In genomic region chr2:50957880-50958279, GRCh38 we compare ENCODE assay signal across 25 cellular contexts.
A peak's percentile ranks its signal among the peaks of the same experiment; 100 is the strongest.
DNase-seq lines count a peak whose midpoint lies in the region; ATAC-seq, FAIRE-seq and TF ChIP-seq lines count a peak whose summit lies in the region.
"Had no signal": no experiment of that assay in that cellular context is flagged by ENCODE, and none has a peak within 500 bp of the region (broad histone marks: within the 10 kb centered on the region; RNA-seq: fewer than 3 reads in every experiment).

No MANE protein-coding gene starts in this region.

- H3K9me1 ChIP-seq in IMR-90 (ENCODE audit: insufficient read depth, low read length), result no peaks in the 10 kb centered on the region

- H3K36me3 Mint-ChIP-seq in CD4-positive, alpha-beta memory T cell, result no peaks in the 10 kb centered on the region
- H3K36me3 Mint-ChIP-seq: CD4-positive, CD25-positive, alpha-beta regulatory T cell; naive B cell had no signal

- no peak for TF ChIP-seq POLR2A in IMR-90 (IDR thresholded peaks at IDR 0.05; ENCODE audit: low read depth, low read length)

- H2BK15ac ChIP-seq in IMR-90 (ENCODE audit: low read depth, low read length), result no peak overlapping the region

- CTCF ChIA-PET in IMR-90 (lab: Yijun Ruan, JAX), result no interaction called here
- CTCF ChIA-PET in CD4-positive, alpha-beta memory T cell (lab: Charles Lee; ENCODE audit: partially characterized antibody), result no interaction called here

- H3K27me3 ChIP-seq in IMR-90 (ENCODE audit: control insufficient read depth, insufficient read depth, low read length), result no peaks in the 10 kb centered on the region
- no peaks in the 10 kb centered on the region for H3K27me3 ChIP-seq in pancreas
- H3K27me3 ChIP-seq in CD4-positive, alpha-beta memory T cell (ENCODE audit: insufficient read depth, low read length), result no peaks in the 10 kb centered on the region
- H3K27me3 ChIP-seq: right atrium auricular region, suprapubic skin, uterus had no signal

- no peak overlapping the region for H3K14ac ChIP-seq in IMR-90 (replicated peaks; ENCODE audit: low read depth, low read length)

- no TSS peak for BruUV-seq in IMR-90 (replicated peaks; lab: Mats Ljungman, UMichigan)

- no peak overlapping the region for H2BK20ac ChIP-seq in IMR-90 (ENCODE audit: low read depth, low read length)

- H3K4ac ChIP-seq in IMR-90 (ENCODE audit: low read depth, low read length), result no peak overlapping the region

- ATAC-seq in IMR-90 (ENCODE audit: low read depth) (peak; percentile 37; the same call in 1 of the 2 replicates), pancreas (no peak), GM21576 (IDR thresholded peaks at IDR 0.05; ENCODE audit: unreplicated experiment) (no peak)
- ATAC-seq: activated T-cell treated with anti-CD3 and anti-CD28 coated beads, Interleukin-2, amount 50 U/mL, for 4 hours had no signal

- H2BK5ac ChIP-seq in IMR-90 (ENCODE audit: low read depth, low read length, poor library complexity, severe bottlenecking), result no peak overlapping the region

- peak overlapping the region; percentile 12; the same call in 1 of the 2 replicates for H3K18ac ChIP-seq in IMR-90 (ENCODE audit: low read depth, low read length)

- dilution Hi-C loops in IMR-90 (cut with HindIII; ENCODE audit: low sequenced_read_pairs, unreplicated experiment), result no loop called here

- no peak overlapping the region; the same call in 1 of the 2 replicates for H4K5ac ChIP-seq in IMR-90 (ENCODE audit: low read depth, low read length)

- H3K56ac ChIP-seq in IMR-90 (ENCODE audit: extremely low read depth, insufficient read depth, low read length), result no peak overlapping the region

- no peak overlapping the region for H4K8ac ChIP-seq in IMR-90 (ENCODE audit: low read depth in 2 of 2, low read length in 2 of 2)

- H3K9ac ChIP-seq in IMR-90 (ENCODE audit: low read depth, low read length), result no peak overlapping the region

- no peak overlapping the region for H3K4me3 Mint-ChIP-seq in CD4-positive, alpha-beta memory T cell
- H3K4me3 Mint-ChIP-seq: activated T-cell treated with anti-CD3 and anti-CD28 coated beads, Interleukin-2, amount 50 U/mL, for 4 hours; CD4-positive, CD25-positive, alpha-beta regulatory T cell; naive B cell had no signal

- no peak overlapping the region for H2AK9ac ChIP-seq in IMR-90 (replicated peaks; ENCODE audit: low read depth, low read length, poor library complexity)

- H3K9me3 Mint-ChIP-seq in CD4-positive, alpha-beta memory T cell, result peaks cover 0 to 10% (median 3%) of the 10 kb centered on the region in 8 donors

- peak overlapping the region; percentile 35; the same call in 1 of the 2 replicates for H3K4me3 ChIP-seq in IMR-90 (ENCODE audit: insufficient read depth, low read depth, low read length)
- no peak overlapping the region for H3K4me3 ChIP-seq in astrocyte of the spinal cord (ENCODE audit: low read depth, low read length)
- H3K4me3 ChIP-seq in skeletal muscle cell (ENCODE audit: low read depth, low read length), result no peak overlapping the region
- H3K4me3 ChIP-seq in pancreas, result no peak overlapping the region
- no peak overlapping the region for H3K4me3 ChIP-seq in CD4-positive, alpha-beta memory T cell (ENCODE audit: low read length in 2 of 2)
- H3K4me3 ChIP-seq: HAP-1, right atrium auricular region, suprapubic skin, uterus had no signal

- no peaks in the 10 kb centered on the region for H3K36me3 ChIP-seq in IMR-90 (ENCODE audit: control insufficient read depth, insufficient read depth, low read length)
- no peaks in the 10 kb centered on the region for H3K36me3 ChIP-seq in pancreas
- H3K36me3 ChIP-seq in CD4-positive, alpha-beta memory T cell (ENCODE audit: insufficient read depth, low read length), result no peaks in the 10 kb centered on the region
- H3K36me3 ChIP-seq: HAP-1, right atrium auricular region, suprapubic skin, uterus had no signal

- TF ChIP-seq CTCF in IMR-90 (conservative IDR thresholded peaks at IDR 0.05; ENCODE audit: low read depth, low read length), result no peak
- no peak for TF ChIP-seq CTCF in astrocyte of the spinal cord (IDR thresholded peaks at IDR 0.05; ENCODE audit: low read depth, low read length)
- no peak for TF ChIP-seq CTCF in pancreas (IDR thresholded peaks at IDR 0.05)

- no peak overlapping the region for H2AFZ ChIP-seq in IMR-90 (replicated peaks; ENCODE audit: low read length, poor library complexity)

- no CpG with 5 or more reads among the region's 3 CpGs for WGBS in IMR-90 (ENCODE audit: extremely low coverage in 2 of 2, insufficient read length in 1 of 2), 2 experiments
- 71 to 82% methylated on average over 3 of the region's 3 CpGs for WGBS in pancreas, 2 donors

- H3K9me3 ChIP-seq in IMR-90 (ENCODE audit: control insufficient read depth, insufficient read depth, low read length) (no peaks in the 10 kb centered on the region), pancreas (no peaks in the 10 kb centered on the region)
- no peaks in the 10 kb centered on the region for H3K9me3 ChIP-seq in CD4-positive, alpha-beta memory T cell (ENCODE audit: control insufficient read depth in 1 of 2, low read length in 2 of 2)
- H3K9me3 ChIP-seq: HAP-1, right atrium auricular region, suprapubic skin, uterus had no signal

- no peaks in the 10 kb centered on the region for H3K4me1 Mint-ChIP-seq in CD4-positive, alpha-beta memory T cell
- H3K4me1 Mint-ChIP-seq: naive B cell had no signal

- H3K79me1 ChIP-seq in IMR-90 (ENCODE audit: low read depth in 1 of 2, low read length in 2 of 2), result no peaks in the 10 kb centered on the region

- H2AK5ac ChIP-seq in IMR-90 (ENCODE audit: low read depth, low read length), result no peak overlapping the region

- TF ChIP-seq RAD21 in IMR-90 (IDR thresholded peaks at IDR 0.05; ENCODE audit: low read length), result no peak

- H3K4me1 ChIP-seq in IMR-90 (ENCODE audit: control insufficient read depth, insufficient read depth, low read length) (no peaks in the 10 kb centered on the region), pancreas (no peaks in the 10 kb centered on the region)
- no peaks in the 10 kb centered on the region for H3K4me1 ChIP-seq in CD4-positive, alpha-beta memory T cell (ENCODE audit: insufficient read depth, low read length)
- H3K4me1 ChIP-seq: HAP-1, right atrium auricular region, suprapubic skin, uterus had no signal

- no peak overlapping the region for H2BK120ac ChIP-seq in IMR-90 (ENCODE audit: low read depth, low read length)

- in situ Hi-C loops in IMR-90 (cut with MboI; ENCODE audit: low sequenced_read_pairs) (no loop called here), astrocyte of the spinal cord (cut with HindIII; ENCODE audit: low sequenced_read_pairs) (no loop called here)

- no peaks in the 10 kb centered on the region for H4K20me1 ChIP-seq in IMR-90 (ENCODE audit: insufficient read depth, low read length)

- H3K23ac ChIP-seq in IMR-90 (ENCODE audit: low read depth, low read length), result no peak overlapping the region

- FAIRE-seq in pancreas (lab: Jason Lieb, UNC) (no peak), RCC 7860 (lab: Jason Lieb, UNC) (no peak)
- FAIRE-seq: G401.6 had no signal

- peak overlapping the region; percentile 87; the same call in 1 of the 2 replicates for H3K4me2 ChIP-seq in IMR-90 (ENCODE audit: low read depth, low read length)

- POLR2A ChIA-PET in IMR-90 (lab: Charles Lee; ENCODE audit: unreplicated experiment), result no interaction called here
- POLR2A ChIA-PET in CD4-positive, alpha-beta memory T cell (lab: Charles Lee; ENCODE audit: partially characterized antibody), result no interaction called here

- H4K91ac ChIP-seq in IMR-90 (ENCODE audit: insufficient read depth, low read depth, low read length), result no peak overlapping the region

- no peak overlapping the region for H3K27ac Mint-ChIP-seq in CD4-positive, alpha-beta memory T cell
- H3K27ac Mint-ChIP-seq: CD4-positive, CD25-positive, alpha-beta regulatory T cell; naive B cell had no signal

- peak; percentile 37 for DNase-seq in IMR-90
- DNase-seq in astrocyte of the spinal cord (ENCODE audit: low read depth, low spot score), result peak; percentile 20
- DNase-seq in fibroblast of peridontal ligament (ENCODE audit: extremely low read depth), result peak; percentile 79
- peak; percentile 56 for DNase-seq in skeletal muscle cell (ENCODE audit: low read depth)
- no peak for DNase-seq in pancreas
- no peak for DNase-seq in CD4-positive, alpha-beta memory T cell
- DNase-seq in RCC 7860 (ENCODE audit: low spot score), result no peak
- DNase-seq: activated CD4-positive, CD25-positive, alpha-beta regulatory T cell treated with anti-CD3 and anti-CD28 coated beads, Interleukin-2, amount 50 U/mL, for 72 hours; activated CD8-positive, alpha-beta memory T cell treated with anti-CD3 and anti-CD28 coated beads for 24 hours; activated naive CD4-positive, alpha-beta T cell treated with Interleukin-2 at 50 U/mL for 16 hours; activated T-cell treated with anti-CD3 and anti-CD28 coated beads, Interleukin-2, amount 50 U/mL, for 4 hours; amniotic stem cell; CD4-positive, CD25-positive, alpha-beta regulatory T cell; KG1; MV-4-11; naive B cell; NCI-H1694; NCI-H69; nucleus accumbens; uterus had no signal

- H3K27me3 Mint-ChIP-seq in CD4-positive, alpha-beta memory T cell, result no peaks in the 10 kb centered on the region
- H3K27me3 Mint-ChIP-seq: CD4-positive, CD25-positive, alpha-beta regulatory T cell; naive B cell had no signal

- intact Hi-C loops in IMR-90 (cut with micrococcal nuclease) (no loop called here), pancreas (cut with DNase I) (no loop called here)
- intact Hi-C loops in CD4-positive, alpha-beta memory T cell (cut with micrococcal nuclease), result no loop called here

- H3K27ac ChIP-seq in IMR-90 (ENCODE audit: insufficient read depth, low read length) (no peak overlapping the region), pancreas (no peak overlapping the region)
- H3K27ac ChIP-seq in CD4-positive, alpha-beta memory T cell (ENCODE audit: low read depth, low read length), result no peak overlapping the region
- H3K27ac ChIP-seq: right atrium auricular region, suprapubic skin, uterus had no signal

TF ChIP-seq in IMR-90, 13 proteins besides CTCF, POLR2A, EP300 and RAD21:
- no peak for TF ChIP-seq RCOR1 (IDR thresholded peaks at IDR 0.05; ENCODE audit: insufficient replicate concordance, low read length)
- peak; percentile 97 for TF ChIP-seq CEBPB (IDR thresholded peaks at IDR 0.05; ENCODE audit: low read depth, low read length)
- TF ChIP-seq FOS (IDR thresholded peaks at IDR 0.05; ENCODE audit: low read depth, low read length), result no peak

Comparison
In these comparisons a context has a peak if more than half of its experiments do, and no peak if none do; other contexts are left out.
1. DNase-seq: peak in IMR-90 (single experiment), astrocyte of the spinal cord (single experiment), fibroblast of peridontal ligament (single experiment) and skeletal muscle cell (single experiment); none in pancreas (0 of 6), CD4-positive, alpha-beta memory T cell (0 of 5) and RCC 7860 (single experiment).